ENCODE assay signal across 7 cellular contexts in genomic region chr3:180036092-180036677, GRCh38. TPM values are rescaled to one million over a fixed set of nuclear protein-coding genes. Genes with fewer than 3 reads are reported as not detected.
DNase-seq lines count a peak whose midpoint lies in the region; ATAC-seq and TF ChIP-seq lines count a peak whose summit lies in the region.

No MANE protein-coding gene starts in this region.

- H3K4me1 Mint-ChIP-seq in brain: peaks cover 16% of the 10 kb centered on the region
- H3K4me1 Mint-ChIP-seq in stimulated activated effector memory CD8-positive, alpha-beta T cell treated with anti-CD3 and anti-CD28 coated beads, Interleukin-12 subunit alpha, Interleukin-12 subunit beta, amount 100 ng/mL, for 72 hours: peaks cover 5% of the 10 kb centered on the region

- peaks cover 84% of the 10 kb centered on the region for H3K27me3 Mint-ChIP-seq in brain

- peak; percentile 74 for ATAC-seq in GM18511 (IDR thresholded peaks at IDR 0.05; ENCODE audit: unreplicated experiment)
- peak; percentile 44 for ATAC-seq in GM21526 (IDR thresholded peaks at IDR 0.05; ENCODE audit: low FRiP score, unreplicated experiment)
- no peak for ATAC-seq in stimulated activated effector memory CD8-positive, alpha-beta T cell treated with anti-CD3 and anti-CD28 coated beads, Interleukin-12 subunit alpha, Interleukin-12 subunit beta, amount 100 ng/mL, for 72 hours

- no peak for TF ChIP-seq CTCF in brain (conservative IDR thresholded peaks at IDR 0.05)

- H3K27ac Mint-ChIP-seq in brain: peak overlapping the region in 4 of 5 experiments; percentile 31 to 86 (median 48)
- H3K27ac Mint-ChIP-seq in stimulated activated effector memory CD8-positive, alpha-beta T cell treated with anti-CD3 and anti-CD28 coated beads, Interleukin-12 subunit alpha, Interleukin-12 subunit beta, amount 100 ng/mL, for 72 hours: no peak overlapping the region

- peak overlapping the region; percentile 87 to 98 (median 92) for H3K4me3 Mint-ChIP-seq in brain
- H3K4me3 Mint-ChIP-seq in stimulated activated effector memory CD8-positive, alpha-beta T cell treated with anti-CD3 and anti-CD28 coated beads, Interleukin-12 subunit alpha, Interleukin-12 subunit beta, amount 100 ng/mL, for 72 hours: peak overlapping the region; percentile 36

- H3K36me3 Mint-ChIP-seq in brain: no peaks in the 10 kb centered on the region
- H3K36me3 Mint-ChIP-seq in stimulated activated effector memory CD8-positive, alpha-beta T cell treated with anti-CD3 and anti-CD28 coated beads, Interleukin-12 subunit alpha, Interleukin-12 subunit beta, amount 100 ng/mL, for 72 hours: no peaks in the 10 kb centered on the region

- DNase-seq in Jurkat, Clone E6-1 (ENCODE audit: low read depth, low spot score): no peak
- no peak for DNase-seq in stimulated activated effector memory CD8-positive, alpha-beta T cell treated with anti-CD3 and anti-CD28 coated beads, Interleukin-12 subunit alpha, Interleukin-12 subunit beta, amount 100 ng/mL, for 72 hours (ENCODE audit: low spot score in 2 of 2)
- DNase-seq in NCI-H226 (no peak), AG08396 (ENCODE audit: low spot score) (no peak)

- peaks cover 0 to 4% (median 0%) of the 10 kb centered on the region in 5 experiments for H3K9me3 Mint-ChIP-seq in brain
- H3K9me3 Mint-ChIP-seq in stimulated activated effector memory CD8-positive, alpha-beta T cell treated with anti-CD3 and anti-CD28 coated beads, Interleukin-12 subunit alpha, Interleukin-12 subunit beta, amount 100 ng/mL, for 72 hours: no peaks in the 10 kb centered on the region

- peak overlapping the region; percentile 61 for H3K4me3 ChIP-seq in Jurkat, Clone E6-1 (ENCODE audit: low read length)

RNA-seq across cellular contexts. Expression of gene PEX5L, which starts 0.6 kb away (rescaled TPM):
- 1.4 TPM for polyA plus RNA-seq in Jurkat, Clone E6-1 (2012; ENCODE audit: insufficient read depth, insufficient read length)
- 28.0 TPM for polyA plus RNA-seq in brain (ENCODE audit: insufficient read depth, low read depth, low replicate concordance)
